18 cellular contexts compared by ENCODE assay signal in the genomic region with DNA sequence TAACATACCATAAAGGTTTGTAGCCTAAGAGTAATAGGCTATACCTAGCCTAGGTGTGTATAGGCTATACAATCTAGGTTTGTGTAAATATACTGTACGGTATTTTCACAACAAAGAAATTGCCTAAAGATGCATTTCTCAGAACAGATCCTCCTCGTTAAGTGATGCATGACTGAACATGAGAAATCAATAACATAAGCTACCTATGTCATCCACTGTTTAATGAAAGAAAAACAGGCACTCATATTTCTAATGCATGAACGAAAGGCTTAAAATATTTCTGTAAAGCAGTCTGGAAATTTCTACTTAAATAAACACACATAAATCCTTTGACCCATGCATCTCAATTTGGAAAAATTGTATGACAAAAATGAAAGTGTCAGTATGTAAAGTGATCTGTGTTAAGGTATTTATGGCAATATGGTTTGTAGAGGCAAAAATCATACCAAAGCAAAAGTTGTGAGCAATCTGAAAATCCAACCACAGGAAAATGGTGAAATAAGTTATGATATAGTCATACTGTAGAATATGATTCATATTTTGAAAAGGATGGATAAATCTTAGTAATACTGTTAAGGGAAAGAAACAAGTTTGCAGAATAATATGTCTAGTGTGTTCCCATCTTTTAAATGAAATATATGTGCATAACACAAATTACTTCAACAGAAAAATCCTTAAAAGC.
DNase-seq lines count a peak whose midpoint lies in the region; ATAC-seq, FAIRE-seq and TF ChIP-seq lines count a peak whose summit lies in the region.
"Had no signal": no experiment of that assay in that cellular context is flagged by ENCODE, and none has a peak within 500 bp of the region (broad histone marks: within the 10 kb centered on the region; RNA-seq: fewer than 3 reads in every experiment).

No MANE protein-coding gene starts in this region.

- TF ChIP-seq POLR2A in A549 (IDR thresholded peaks at IDR 0.05; ENCODE audit: low read length) = no peak

- WGBS in A549 (ENCODE audit: missing lambda C conversion rate) = 5% methylated on average over 3 of the region's 3 CpGs

- POLR2A ChIA-PET in A549 (lab: Yijun Ruan, JAX) (no interaction called here), HEK293 (lab: Yijun Ruan, JAX) (no interaction called here)

- no peak for TF ChIP-seq EP300 in A549 (IDR thresholded peaks at IDR 0.05)

- H2AFZ ChIP-seq in astrocyte (ENCODE audit: low read depth, low read length) = no peak overlapping the region

- H3K27ac ChIP-seq in A549 (no peak overlapping the region), HEK293 (ENCODE audit: extremely low read depth, low read depth, low read length) (no peak overlapping the region), astrocyte (ENCODE audit: low read depth, low read length) (no peak overlapping the region), dorsolateral prefrontal cortex (no peak overlapping the region)

- ATAC-seq in A549 (no peak), HG02642 (IDR thresholded peaks at IDR 0.05; ENCODE audit: poor library complexity, unreplicated experiment) (no peak)
- ATAC-seq: K562 had no signal

- H3K27me3 Mint-ChIP-seq in astrocyte (ENCODE audit: low read depth, unreplicated experiment) (no peaks in the 10 kb centered on the region), nephron (ENCODE audit: low read depth) (peaks cover 4% of the 10 kb centered on the region)

- FAIRE-seq in A549 (lab: Jason Lieb, UNC) (peak; percentile 54), astrocyte (lab: Jason Lieb, UNC) (no peak)
- FAIRE-seq: A204.1, K562 had no signal

- H4K20me1 ChIP-seq in astrocyte (ENCODE audit: insufficient read depth, low read length) = no peaks in the 10 kb centered on the region

- H3K27me3 ChIP-seq in astrocyte (ENCODE audit: insufficient read depth, low read length) = no peaks in the 10 kb centered on the region
- no peaks in the 10 kb centered on the region for H3K27me3 ChIP-seq in dorsolateral prefrontal cortex

- DNase-seq in A549 (ENCODE audit: low read depth in 1 of 2, low spot score in 1 of 2) (no peak), astrocyte (ENCODE audit: low read depth) (no peak), dorsolateral prefrontal cortex (no peak), D341Med (ENCODE audit: low spot score) (no peak)
- DNase-seq: C1 segment of cervical spinal cord, DMS153, H7, NCI-H1048, NCI-H1436 treated with DMSO at 0.1 percent for 48 hours, NCI-H2081, NCI-H345, NCI-H69, SHP77 treated with DMSO at 0.1 percent for 48 hours had no signal

- no peak overlapping the region for H3K9ac ChIP-seq in astrocyte (ENCODE audit: low read length)

- no peak for TF ChIP-seq RAD21 in A549 (conservative IDR thresholded peaks at IDR 0.05 in 1 of 2, IDR thresholded peaks at IDR 0.05 in 1 of 2)

- H3K4me3 Mint-ChIP-seq in astrocyte (ENCODE audit: unreplicated experiment) (no peak overlapping the region), nephron (no peak overlapping the region)

- intact Hi-C loops in dorsolateral prefrontal cortex (cut with DNase I) = no loop called here

- TF ChIP-seq CTCF in A549 (IDR thresholded peaks at IDR 0.05) = no peak
- no peak for TF ChIP-seq CTCF in HEK293 (tag by site-specific recombination; IDR thresholded peaks at IDR 0.05)
- TF ChIP-seq CTCF in astrocyte (IDR thresholded peaks at IDR 0.05; ENCODE audit: insufficient read depth, low read depth, low read length) = no peak
- no peak for TF ChIP-seq CTCF in nephron (IDR thresholded peaks at IDR 0.05; ENCODE audit: unreplicated experiment in 3 of 3)
- TF ChIP-seq CTCF in dorsolateral prefrontal cortex (IDR thresholded peaks at IDR 0.05 in 54 of 56, conservative IDR thresholded peaks at IDR 0.05 in 2 of 56; ENCODE audit: low read depth in 1 of 56, partially characterized antibody in 56 of 56) = no peak

- no peak overlapping the region for H3K4me2 ChIP-seq in A549
- peak overlapping the region; percentile 33 for H3K4me2 ChIP-seq in astrocyte (ENCODE audit: low read length)

- peaks cover 4% of the 10 kb centered on the region; the same call in 1 of the 3 replicates for H3K9me3 ChIP-seq in A549
- no peaks in the 10 kb centered on the region for H3K9me3 ChIP-seq in HEK293 (ENCODE audit: control insufficient read depth, insufficient read depth, low read depth, low read length)
- peaks cover 3% of the 10 kb centered on the region for H3K9me3 ChIP-seq in astrocyte (ENCODE audit: insufficient read depth, low read depth, low read length)

- H3K27ac Mint-ChIP-seq in astrocyte (ENCODE audit: unreplicated experiment) = no peak overlapping the region
- H3K27ac Mint-ChIP-seq in nephron = peak overlapping the region; percentile 11 to 75 (median 50)

- peaks cover 23% of the 10 kb centered on the region for H3K9me3 Mint-ChIP-seq in astrocyte (ENCODE audit: unreplicated experiment)
- H3K9me3 Mint-ChIP-seq in nephron = peaks cover 28% of the 10 kb centered on the region

- CTCF ChIA-PET in A549 (lab: Yijun Ruan, JAX) (no interaction called here), HEK293 (lab: Yijun Ruan, JAX) (interaction anchor here (0.5 to 0.6 kb wide), 2 partner anchors 11 to 16 kb away, joined by 3 to 4 read pairs; no protein-coding TSS in a partner anchor)

- H3K79me2 ChIP-seq in astrocyte (ENCODE audit: insufficient read depth, low read length) = no peaks in the 10 kb centered on the region

- peaks cover 1% of the 10 kb centered on the region for H3K4me1 Mint-ChIP-seq in astrocyte (ENCODE audit: low read depth, unreplicated experiment)
- H3K4me1 Mint-ChIP-seq in nephron = peaks cover 8% of the 10 kb centered on the region

- H3K36me3 ChIP-seq in HEK293 (ENCODE audit: control insufficient read depth in 2 of 2, insufficient read depth in 1 of 2, low read length in 2 of 2) (no peaks in the 10 kb centered on the region), astrocyte (ENCODE audit: insufficient read depth, low read length) (no peaks in the 10 kb centered on the region)

- H3K4me3 ChIP-seq in A549 (no peak overlapping the region), HEK293 (ENCODE audit: low read depth, low read length) (no peak overlapping the region), astrocyte (ENCODE audit: insufficient read depth, low read depth, low read length) (no peak overlapping the region), dorsolateral prefrontal cortex (no peak overlapping the region)
- H3K4me3 ChIP-seq: K562 had no signal

- H3K4me1 ChIP-seq in A549 (no peaks in the 10 kb centered on the region), HEK293 (ENCODE audit: control insufficient read depth, insufficient read depth, low read length) (peaks cover 6% of the 10 kb centered on the region; the same call in 1 of the 2 replicates), astrocyte (ENCODE audit: insufficient read depth, low read length) (no peaks in the 10 kb centered on the region)

- no peaks in the 10 kb centered on the region for H3K36me3 Mint-ChIP-seq in astrocyte (ENCODE audit: low read depth, unreplicated experiment)
- peaks cover 30% of the 10 kb centered on the region for H3K36me3 Mint-ChIP-seq in nephron (ENCODE audit: low read depth)

TF ChIP-seq in A549, 52 proteins besides CTCF, POLR2A, EP300 and RAD21 (continues in another document):
- TF ChIP-seq KDM5A (IDR thresholded peaks at IDR 0.05) = no peak
- no peak for TF ChIP-seq NFE2L2 (conservative IDR thresholded peaks at IDR 0.05; ENCODE audit: low read length)
- TF ChIP-seq NPAS2 (CRISPR knock-in tag; IDR thresholded peaks at IDR 0.05; ENCODE audit: borderline replicate concordance) = no peak

TF ChIP-seq in HEK293, 187 proteins besides CTCF, POLR2A, EP300 and RAD21 (continues in another document):
- TF ChIP-seq, protein P1, sequence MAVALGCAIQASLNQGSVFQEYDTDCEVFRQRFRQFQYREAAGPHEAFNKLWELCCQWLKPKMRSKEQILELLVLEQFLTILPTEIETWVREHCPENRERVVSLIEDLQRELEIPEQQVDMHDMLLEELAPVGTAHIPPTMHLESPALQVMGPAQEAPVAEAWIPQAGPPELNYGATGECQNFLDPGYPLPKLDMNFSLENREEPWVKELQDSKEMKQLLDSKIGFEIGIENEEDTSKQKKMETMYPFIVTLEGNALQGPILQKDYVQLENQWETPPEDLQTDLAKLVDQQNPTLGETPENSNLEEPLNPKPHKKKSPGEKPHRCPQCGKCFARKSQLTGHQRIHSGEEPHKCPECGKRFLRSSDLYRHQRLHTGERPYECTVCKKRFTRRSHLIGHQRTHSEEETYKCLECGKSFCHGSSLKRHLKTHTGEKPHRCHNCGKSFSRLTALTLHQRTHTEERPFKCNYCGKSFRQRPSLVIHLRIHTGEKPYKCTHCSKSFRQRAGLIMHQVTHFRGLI (tag by site-specific recombination; IDR thresholded peaks at IDR 0.05) = no peak
- no peak for TF ChIP-seq ZEB2 (tag by site-specific recombination; IDR thresholded peaks at IDR 0.05)
- TF ChIP-seq BCL6B (tag by site-specific recombination; IDR thresholded peaks at IDR 0.05) = 0 out of 2 replicates have a peak, but pooled peaks have one; percentile 38
- TF ChIP-seq, protein P2, sequence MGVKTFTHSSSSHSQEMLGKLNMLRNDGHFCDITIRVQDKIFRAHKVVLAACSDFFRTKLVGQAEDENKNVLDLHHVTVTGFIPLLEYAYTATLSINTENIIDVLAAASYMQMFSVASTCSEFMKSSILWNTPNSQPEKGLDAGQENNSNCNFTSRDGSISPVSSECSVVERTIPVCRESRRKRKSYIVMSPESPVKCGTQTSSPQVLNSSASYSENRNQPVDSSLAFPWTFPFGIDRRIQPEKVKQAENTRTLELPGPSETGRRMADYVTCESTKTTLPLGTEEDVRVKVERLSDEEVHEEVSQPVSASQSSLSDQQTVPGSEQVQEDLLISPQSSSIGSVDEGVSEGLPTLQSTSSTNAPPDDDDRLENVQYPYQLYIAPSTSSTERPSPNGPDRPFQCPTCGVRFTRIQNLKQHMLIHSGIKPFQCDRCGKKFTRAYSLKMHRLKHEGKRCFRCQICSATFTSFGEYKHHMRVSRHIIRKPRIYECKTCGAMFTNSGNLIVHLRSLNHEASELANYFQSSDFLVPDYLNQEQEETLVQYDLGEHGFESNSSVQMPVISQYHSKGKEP (tag by site-specific recombination; IDR thresholded peaks at IDR 0.05) = peak; percentile 95
- TF ChIP-seq OSR2 (tag by site-specific recombination; IDR thresholded peaks at IDR 0.05) = peak; percentile 41; the same call in 1 of the 2 replicates
